Comparison of ENCODE assay signal across 20 cellular contexts in the genomic region with DNA sequence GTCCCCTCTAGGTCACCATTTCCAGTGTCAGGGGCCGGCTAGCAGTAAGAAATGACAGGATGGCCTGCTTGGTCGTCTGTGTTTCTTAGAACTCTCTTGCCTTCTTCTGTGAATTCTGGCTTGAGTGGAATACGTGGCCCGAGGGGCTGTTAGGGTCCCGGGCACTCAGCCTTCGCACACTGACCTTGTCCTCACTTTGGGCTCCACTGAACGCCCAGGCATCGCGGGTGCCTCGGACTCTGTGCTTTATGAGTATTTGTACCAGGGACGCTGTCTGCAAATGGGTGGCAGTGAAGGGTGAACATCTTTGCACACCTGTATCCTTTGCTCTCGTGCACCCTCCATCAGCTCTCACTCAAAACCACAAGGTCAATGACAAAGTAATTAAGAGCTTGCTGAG.
"Had no signal": no experiment of that assay in that cellular context is flagged by ENCODE, and none has a peak within 500 bp of the region (broad histone marks: within the 10 kb centered on the region; RNA-seq: fewer than 3 reads in every experiment).

No MANE protein-coding gene starts in this region.

- DNase-seq: effector CD4-positive, alpha-beta T cell; endodermal cell; erythroblast; foreskin keratinocyte; immature natural killer cell; left cardiac atrium; mesendoderm; naive B cell; nephron progenitor cell; retina; stimulated activated naive CD4-positive, alpha-beta T cell; stomach; substantia nigra; transverse colon had no signal

- H3K27me3 ChIP-seq: foreskin keratinocyte had no signal

- ATAC-seq: foreskin keratinocyte, left cardiac atrium, psoas muscle, sciatic nerve had no signal

- H3K4me1 ChIP-seq: parathyroid adenoma, psoas muscle, transverse colon had no signal

- H3K9me3 ChIP-seq: transverse colon had no signal

- H3K27ac ChIP-seq: coronary artery, foreskin keratinocyte, parathyroid adenoma, psoas muscle, stomach, thoracic aorta, transverse colon had no signal

- FAIRE-seq: keratinocyte had no signal

- H3K4me3 ChIP-seq: coronary artery, psoas muscle, stomach, thoracic aorta, transverse colon had no signal

- H3K9ac ChIP-seq: parathyroid adenoma had no signal

- H3K36me3 ChIP-seq: stomach, thoracic aorta, transverse colon had no signal
